ENCODE assay signal across 1 cellular context in the genomic region with DNA sequence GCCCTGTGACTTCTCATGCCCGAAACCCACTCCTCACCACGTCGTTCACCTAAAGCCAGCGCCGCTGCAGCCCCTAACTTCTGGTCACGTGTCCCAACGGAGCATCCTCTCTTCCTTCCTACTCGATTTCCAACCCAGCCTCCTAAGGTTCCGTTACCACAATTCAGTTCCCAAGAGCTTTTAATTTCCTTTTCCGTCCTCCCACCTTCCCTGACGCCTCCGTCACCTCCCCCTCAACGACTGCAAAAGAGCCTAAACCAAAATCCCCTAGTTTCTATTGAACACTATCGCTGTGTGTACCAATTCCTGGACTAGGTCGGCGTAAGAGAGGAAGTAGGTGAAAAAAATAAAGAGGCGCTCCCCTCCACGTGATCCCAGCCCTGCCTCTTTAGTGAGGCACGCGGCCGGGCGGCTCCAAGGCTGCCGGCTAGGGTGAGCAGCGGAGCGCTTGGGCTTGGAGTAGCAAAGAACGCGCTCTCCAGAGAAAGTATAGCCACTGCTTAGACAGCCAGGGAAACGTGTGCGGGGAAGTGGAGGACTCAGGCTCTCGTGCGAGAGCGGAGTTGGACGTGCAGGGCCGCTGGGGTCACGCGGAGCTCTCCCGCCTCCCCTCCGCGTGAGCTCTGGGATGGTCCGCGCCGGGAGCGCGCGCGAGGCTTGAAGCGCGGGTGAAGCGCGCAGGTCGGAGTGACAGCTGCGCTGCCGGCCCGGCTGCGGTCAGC.
TF ChIP-seq lines count a peak whose summit lies in the region.

Gene CENPP (plus strand): TSS at position 685 of the 722 bp plus-strand sequence.
Gene NOL8 (minus strand): TSS at position 82 of the 722 bp plus-strand sequence. CDS start 1,189 bp downstream, outside the sequence.

TF ChIP-seq in HEK293, 187 proteins besides CTCF, POLR2A, EP300 and RAD21 (continued from another document and continues in another):
- TF ChIP-seq ZNF518A (tag by site-specific recombination; conservative IDR thresholded peaks at IDR 0.05; ENCODE audit: low read depth): peak; percentile 78
- TF ChIP-seq TCF7L2 (IDR thresholded peaks at IDR 0.05; ENCODE audit: borderline replicate concordance, low read depth, low read length): no peak
- peak; percentile 79 for TF ChIP-seq ZNF76 (tag by site-specific recombination; IDR thresholded peaks at IDR 0.05; ENCODE audit: borderline replicate concordance, low read depth)
- no peak for TF ChIP-seq ZNF23 (tag by site-specific recombination; IDR thresholded peaks at IDR 0.05; ENCODE audit: borderline replicate concordance)
- peak; percentile 87 for TF ChIP-seq KLF10 (tag by site-specific recombination; IDR thresholded peaks at IDR 0.05)
- no peak; the same call in none of the 2 replicates for TF ChIP-seq ZBTB21 (tag by site-specific recombination; IDR thresholded peaks at IDR 0.05)
- TF ChIP-seq ZNF266 (tag by site-specific recombination; IDR thresholded peaks at IDR 0.05; ENCODE audit: low read depth): no peak
- no peak for TF ChIP-seq ZNF510 (tag by site-specific recombination; IDR thresholded peaks at IDR 0.05; ENCODE audit: insufficient replicate concordance)
- no peak for TF ChIP-seq AEBP2 (tag by site-specific recombination; IDR thresholded peaks at IDR 0.05; ENCODE audit: borderline replicate concordance)
- TF ChIP-seq ZNF558 (tag by site-specific recombination; IDR thresholded peaks at IDR 0.05): peak; percentile 71; the same call in 1 of the 2 replicates
- peak; percentile 93 for TF ChIP-seq ZNF561 (tag by site-specific recombination; IDR thresholded peaks at IDR 0.05; ENCODE audit: borderline replicate concordance)
- peak; percentile 100 for TF ChIP-seq ZNF362 (tag by site-specific recombination; IDR thresholded peaks at IDR 0.05)
- no peak; the same call in 1 of the 2 replicates for TF ChIP-seq HOXD13 (CRISPR knock-in tag; IDR thresholded peaks at IDR 0.05; ENCODE audit: borderline replicate concordance)
- TF ChIP-seq ZFP3 (tag by site-specific recombination; IDR thresholded peaks at IDR 0.05; ENCODE audit: low read depth): no peak
- peak; percentile 100 for TF ChIP-seq ZBTB11 (tag by site-specific recombination; conservative IDR thresholded peaks at IDR 0.05; ENCODE audit: low read depth)
- no peak; the same call in 1 of the 2 replicates for TF ChIP-seq OSR2 (tag by site-specific recombination; IDR thresholded peaks at IDR 0.05)
- peak; percentile 98; the same call in 1 of the 2 replicates for TF ChIP-seq ZNF2 (tag by site-specific recombination; IDR thresholded peaks at IDR 0.05)
- no peak for TF ChIP-seq ZNF416 (tag by site-specific recombination; IDR thresholded peaks at IDR 0.05)
- TF ChIP-seq ZNF654 (tag by site-specific recombination; IDR thresholded peaks at IDR 0.05; ENCODE audit: low read depth): no peak; the same call in 1 of the 2 replicates
- peak; percentile 94 for TF ChIP-seq ZSCAN23 (tag by site-specific recombination; IDR thresholded peaks at IDR 0.05)
- TF ChIP-seq ZNF391 (tag by site-specific recombination; IDR thresholded peaks at IDR 0.05; ENCODE audit: borderline replicate concordance, low read depth): peak; percentile 97
- TF ChIP-seq ZFHX2 (tag by site-specific recombination; conservative IDR thresholded peaks at IDR 0.05): peak; percentile 83
- TF ChIP-seq ZNF211 (tag by site-specific recombination; IDR thresholded peaks at IDR 0.05; ENCODE audit: low read depth): no peak
- TF ChIP-seq ZNF704 (tag by site-specific recombination; IDR thresholded peaks at IDR 0.05): no peak
- no peak for TF ChIP-seq BCL11A (tag by site-specific recombination; IDR thresholded peaks at IDR 0.05; ENCODE audit: low read depth)
- TF ChIP-seq ZNF776 (tag by site-specific recombination; IDR thresholded peaks at IDR 0.05; ENCODE audit: borderline replicate concordance): no peak
- peak; percentile 89 for TF ChIP-seq INSM2 (tag by site-specific recombination; IDR thresholded peaks at IDR 0.05)
- peak; percentile 43 for TF ChIP-seq SETDB1 (IDR thresholded peaks at IDR 0.05; ENCODE audit: insufficient read length, low read length)
- TF ChIP-seq, protein P1, sequence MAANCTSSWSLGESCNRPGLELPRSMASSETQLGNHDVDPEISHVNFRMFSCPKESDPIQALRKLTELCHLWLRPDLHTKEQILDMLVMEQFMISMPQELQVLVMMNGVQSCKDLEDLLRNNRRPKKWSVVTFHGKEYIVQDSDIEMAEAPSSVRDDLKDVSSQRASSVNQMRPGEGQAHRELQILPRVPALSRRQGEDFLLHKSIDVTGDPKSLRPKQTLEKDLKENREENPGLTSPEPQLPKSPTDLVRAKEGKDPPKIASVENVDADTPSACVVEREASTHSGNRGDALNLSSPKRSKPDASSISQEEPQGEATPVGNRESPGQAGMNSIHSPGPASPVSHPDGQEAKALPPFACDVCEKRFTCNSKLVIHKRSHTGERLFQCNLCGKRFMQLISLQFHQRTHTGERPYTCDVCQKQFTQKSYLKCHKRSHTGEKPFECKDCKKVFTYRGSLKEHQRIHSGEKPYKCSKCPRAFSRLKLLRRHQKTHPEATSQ (tag by site-specific recombination; IDR thresholded peaks at IDR 0.05): peak; percentile 76; the same call in 1 of the 2 replicates
- TF ChIP-seq ZNF449 (tag by site-specific recombination; IDR thresholded peaks at IDR 0.05): no peak
- TF ChIP-seq KLF7 (tag by site-specific recombination; IDR thresholded peaks at IDR 0.05; ENCODE audit: borderline replicate concordance): peak; percentile 79; the same call in 1 of the 2 replicates
- no peak for TF ChIP-seq MEIS1 (CRISPR knock-in tag; IDR thresholded peaks at IDR 0.05; ENCODE audit: borderline replicate concordance)
- no peak for TF ChIP-seq ZNF174 (tag by site-specific recombination; IDR thresholded peaks at IDR 0.05)
- no peak for TF ChIP-seq ZNF701 (tag by site-specific recombination; IDR thresholded peaks at IDR 0.05)
- TF ChIP-seq ZNF549 (tag by site-specific recombination; IDR thresholded peaks at IDR 0.05): no peak
- peak; percentile 71; the same call in 1 of the 2 replicates for TF ChIP-seq ZNF777 (tag by site-specific recombination; IDR thresholded peaks at IDR 0.05; ENCODE audit: borderline replicate concordance)
